21 cellular contexts compared by ENCODE assay signal in genomic region chr2:216881411-216881810, GRCh38. TPM values are rescaled to one million over a fixed set of nuclear protein-coding genes. Genes with fewer than 3 reads are reported as not detected.
DNase-seq lines count a peak whose midpoint lies in the region; ATAC-seq and TF ChIP-seq lines count a peak whose summit lies in the region.
"Had no signal": no experiment of that assay in that cellular context is flagged by ENCODE, and none has a peak within 500 bp of the region (broad histone marks: within the 10 kb centered on the region; RNA-seq: fewer than 3 reads in every experiment).

No MANE protein-coding gene starts in this region.

- no peak overlapping the region for H4K12ac ChIP-seq in trophoblast cell (ENCODE audit: low read depth, low read length)

- no peaks in the 10 kb centered on the region for H3K79me2 ChIP-seq in trophoblast cell (ENCODE audit: control insufficient read depth, insufficient read depth, low read length, poor library complexity)

- H3K79me1 ChIP-seq in trophoblast cell (ENCODE audit: low read length), result no peaks in the 10 kb centered on the region

- H3K27me3 ChIP-seq in gastrocnemius medialis (no peaks in the 10 kb centered on the region), trophoblast cell (ENCODE audit: insufficient read depth, low read length) (no peaks in the 10 kb centered on the region)

- H3K9me3 ChIP-seq in gastrocnemius medialis (no peaks in the 10 kb centered on the region), trophoblast cell (ENCODE audit: insufficient read depth, low read depth, low read length) (peaks cover 2% of the 10 kb centered on the region)

- in situ Hi-C loops in gastrocnemius medialis (cut with MboI; ENCODE audit: low sequenced_read_pairs in 4 of 4), result loop anchor here in 3 of 4 donors (10.0 to 25.0 kb wide), 3 partner anchors 67 to 194 kb away; partner anchors contain the start of gene IGFBP5 (in 2 of the 3)

- H3K36me3 ChIP-seq in gastrocnemius medialis (no peaks in the 10 kb centered on the region), trophoblast cell (ENCODE audit: control insufficient read depth in 1 of 2, insufficient read depth in 2 of 2, low read length in 2 of 2) (no peaks in the 10 kb centered on the region)

- H3K36me3 Mint-ChIP-seq in activated naive CD4-positive, alpha-beta T cell treated with anti-CD3 and anti-CD28 coated beads, Interleukin-2, amount 50 U/mL, for 72 hours, result no peaks in the 10 kb centered on the region
- H3K36me3 Mint-ChIP-seq in activated CD8-positive, alpha-beta T cell treated with anti-CD3 and anti-CD28 coated beads for 36 hours (ENCODE audit: low read depth), result no peaks in the 10 kb centered on the region
- H3K36me3 Mint-ChIP-seq: CD14-positive monocyte had no signal

- no peak overlapping the region for H2AK5ac ChIP-seq in trophoblast cell (ENCODE audit: low read length)

- no peak overlapping the region for H4K8ac ChIP-seq in trophoblast cell (ENCODE audit: low read depth, low read length)

- TF ChIP-seq POLR2A in erythroblast (IDR thresholded peaks at IDR 0.05; ENCODE audit: low read length), result no peak
- TF ChIP-seq POLR2A in gastrocnemius medialis (IDR thresholded peaks at IDR 0.05), result no peak

- no peak overlapping the region for H2AFZ ChIP-seq in trophoblast cell (ENCODE audit: insufficient read depth, low read length, poor library complexity)

- H3K4me1 Mint-ChIP-seq in activated CD8-positive, alpha-beta T cell treated with anti-CD3 and anti-CD28 coated beads for 36 hours (ENCODE audit: low read depth), result peaks cover 15% of the 10 kb centered on the region

- no CpG with 5 or more reads among the region's 4 CpGs for WGBS in trophoblast cell (ENCODE audit: extremely low coverage, insufficient coverage, insufficient read length)

- H3K23ac ChIP-seq in trophoblast cell (ENCODE audit: low read length), result no peak overlapping the region

- H4K91ac ChIP-seq in trophoblast cell (ENCODE audit: low read depth, low read length), result no peak overlapping the region

- H2BK12ac ChIP-seq in trophoblast cell (ENCODE audit: low read length), result no peak overlapping the region

- H3K4me1 ChIP-seq in gastrocnemius medialis, result peaks cover 81 to 92% of the 10 kb centered on the region in 2 donors
- H3K4me1 ChIP-seq in trophoblast cell (ENCODE audit: control insufficient read depth in 1 of 2, insufficient read depth in 2 of 2, low read length in 2 of 2), result peaks cover 0 to 3% of the 10 kb centered on the region in 2 experiments

- no peak overlapping the region for H3K4me3 ChIP-seq in gastrocnemius medialis
- no peak overlapping the region for H3K4me3 ChIP-seq in trophoblast cell (ENCODE audit: low read depth, low read length)

- no peak overlapping the region for H3K18ac ChIP-seq in trophoblast cell (ENCODE audit: low read length)

- H3K4ac ChIP-seq in trophoblast cell (ENCODE audit: low read depth, low read length), result no peak overlapping the region

- peaks cover 0 to 11% of the 10 kb centered on the region in 2 donors for H3K9me3 Mint-ChIP-seq in activated naive CD4-positive, alpha-beta T cell treated with anti-CD3 and anti-CD28 coated beads, Interleukin-2, amount 50 U/mL, for 72 hours
- H3K9me3 Mint-ChIP-seq in activated CD8-positive, alpha-beta T cell treated with anti-CD3 and anti-CD28 coated beads for 36 hours, result no peaks in the 10 kb centered on the region
- H3K9me3 Mint-ChIP-seq: HFFc6 had no signal

- H2BK120ac ChIP-seq in trophoblast cell (ENCODE audit: insufficient read depth, low read length, poor library complexity), result no peak overlapping the region

- no peaks in the 10 kb centered on the region for H3K27me3 Mint-ChIP-seq in activated CD8-positive, alpha-beta T cell treated with anti-CD3 and anti-CD28 coated beads for 36 hours

- no peak for TF ChIP-seq CTCF in activated CD8-positive, alpha-beta T cell treated with anti-CD3 and anti-CD28 coated beads for 36 hours (IDR thresholded peaks at IDR 0.05)
- TF ChIP-seq CTCF in gastrocnemius medialis (IDR thresholded peaks at IDR 0.05 in 4 of 5, conservative IDR thresholded peaks at IDR 0.05 in 1 of 5), result no peak

- POLR2A ChIA-PET in activated CD8-positive, alpha-beta T cell treated with anti-CD3 and anti-CD28 coated beads for 36 hours (lab: Charles Lee), result no interaction called here

- no peak overlapping the region for H3K4me2 ChIP-seq in trophoblast cell (ENCODE audit: low read length)

- DNase-seq in activated naive CD4-positive, alpha-beta T cell treated with anti-CD3 and anti-CD28 coated beads, Interleukin-2, amount 50 U/mL, for 72 hours (ENCODE audit: low spot score in 2 of 2), result no peak
- DNase-seq in activated naive CD4-positive, alpha-beta T cell (lab: John Stamatoyannopoulos, UW), result no peak
- DNase-seq in activated CD8-positive, alpha-beta T cell treated with anti-CD3 and anti-CD28 coated beads for 36 hours, result no peak
- DNase-seq in erythroblast (lab: John Stamatoyannopoulos, UW) (peak; percentile 33 to 48), gastrocnemius medialis (peak; percentile 66 to 76), trophoblast cell (no peak)
- DNase-seq: ACHN, DMS79 treated with DMSO at 0.1 percent for 48 hours, H7, HFFc6, NCI-H1417, NCI-H187 treated with DMSO at 0.1 percent for 48 hours, NCI-H2227 treated with DMSO at 0.1 percent for 48 hours, NCI-H524, NCI-H82, SHP77 had no signal

- ATAC-seq in activated naive CD4-positive, alpha-beta T cell treated with anti-CD3 and anti-CD28 coated beads, Interleukin-2, amount 50 U/mL, for 72 hours, result no peak
- ATAC-seq in activated CD8-positive, alpha-beta T cell treated with anti-CD3 and anti-CD28 coated beads for 36 hours, result no peak
- ATAC-seq in gastrocnemius medialis (peak; percentile 44 to 50), HG03565 (IDR thresholded peaks at IDR 0.05; ENCODE audit: unreplicated experiment) (no peak)

- H3K9ac ChIP-seq in trophoblast cell (ENCODE audit: low read length), result no peak overlapping the region

- CTCF ChIA-PET in activated CD8-positive, alpha-beta T cell treated with anti-CD3 and anti-CD28 coated beads for 36 hours (lab: Charles Lee), result no interaction called here

- H3K4me3 Mint-ChIP-seq in activated CD8-positive, alpha-beta T cell treated with anti-CD3 and anti-CD28 coated beads for 36 hours, result no peak overlapping the region
- H3K4me3 Mint-ChIP-seq: CD14-positive monocyte, HFFc6 had no signal

- no peak overlapping the region for H3K14ac ChIP-seq in trophoblast cell (ENCODE audit: low read length)

- intact Hi-C loops in activated CD8-positive, alpha-beta T cell treated with anti-CD3 and anti-CD28 coated beads for 36 hours (cut with micrococcal nuclease), result no loop called here
- intact Hi-C loops in gastrocnemius medialis (cut with DNase I; ENCODE audit: low total_unique reads), result loop anchor here (2.0 to 10.0 kb wide), 4 partner anchors 53 to 1403 kb away; no protein-coding TSS in a partner anchor

- H3K27ac ChIP-seq in gastrocnemius medialis, result peak overlapping the region; percentile 88 to 95 (median 90)
- H3K27ac ChIP-seq in trophoblast cell (ENCODE audit: low read depth, low read length), result no peak overlapping the region

- H2BK5ac ChIP-seq in trophoblast cell (ENCODE audit: low read depth, low read length, poor library complexity), result no peak overlapping the region

- H3K27ac Mint-ChIP-seq in activated naive CD4-positive, alpha-beta T cell treated with anti-CD3 and anti-CD28 coated beads, Interleukin-2, amount 50 U/mL, for 72 hours, result peak overlapping the region; percentile 47 to 82
- peak overlapping the region; percentile 77 for H3K27ac Mint-ChIP-seq in activated CD8-positive, alpha-beta T cell treated with anti-CD3 and anti-CD28 coated beads for 36 hours
- H3K27ac Mint-ChIP-seq: HFFc6 had no signal

RNA-seq across cellular contexts. Expression of gene TNP1, which starts 21.5 kb away (rescaled TPM):
- not detected for total RNA-seq in activated naive CD4-positive, alpha-beta T cell treated with anti-CD3 and anti-CD28 coated beads, Interleukin-2, amount 50 U/mL, for 72 hours
- total RNA-seq in activated CD8-positive, alpha-beta T cell treated with anti-CD3 and anti-CD28 coated beads for 36 hours, result not detected
- total RNA-seq in gastrocnemius medialis, result not detected
- polyA plus RNA-seq in trophoblast cell (2013), result not detected in 2 replicates
- total RNA-seq: G401, H7, HFFc6, M059J, RPMI7951 had no signal
- polyA plus RNA-seq: CD14-positive monocyte had no signal

Comparison
In these comparisons a context has a peak if more than half of its experiments do, and no peak if none do; other contexts are left out.
1. ATAC-seq: peak in gastrocnemius medialis (2 of 2); none in activated naive CD4-positive, alpha-beta T cell treated with anti-CD3 and anti-CD28 coated beads, Interleukin-2, amount 50 U/mL, for 72 hours (0 of 2), activated CD8-positive, alpha-beta T cell treated with anti-CD3 and anti-CD28 coated beads for 36 hours (single experiment) and HG03565 (single experiment).
2. DNase-seq: peak in erythroblast (2 of 2) and gastrocnemius medialis (2 of 2); none in activated naive CD4-positive, alpha-beta T cell treated with anti-CD3 and anti-CD28 coated beads, Interleukin-2, amount 50 U/mL, for 72 hours (0 of 2), activated naive CD4-positive, alpha-beta T cell (0 of 4), activated CD8-positive, alpha-beta T cell treated with anti-CD3 and anti-CD28 coated beads for 36 hours (single experiment) and trophoblast cell (0 of 2).